In genomic region chr19:35248310-35249145, GRCh38 we compare ENCODE assay signal across 9 cellular contexts. TPM values are rescaled to one million over a fixed set of nuclear protein-coding genes. Genes with fewer than 3 reads are reported as not detected.
DNase-seq lines count a peak whose midpoint lies in the region; ATAC-seq, FAIRE-seq and TF ChIP-seq lines count a peak whose summit lies in the region.
"Had no signal": no experiment of that assay in that cellular context is flagged by ENCODE, and none has a peak within 500 bp of the region (broad histone marks: within the 10 kb centered on the region; RNA-seq: fewer than 3 reads in every experiment).

TSS of gene LSR (plus strand) at chr19:35249002. CDS start at chr19:35249023, 21 bp downstream.

- peaks cover 0 to 4% of the 10 kb centered on the region in 2 donors for H3K4me1 ChIP-seq in kidney (ENCODE audit: control insufficient read depth in 1 of 2, insufficient read depth in 1 of 2, low read depth in 1 of 2, low read length in 2 of 2)

- POLR2A ChIA-PET in RWPE1 (lab: Yijun Ruan, JAX; ENCODE audit: low non-redundant PET), result no interaction called here

- intact Hi-C loops in kidney (cut with DNase I), result no loop called here

- no peaks in the 10 kb centered on the region for H3K36me3 ChIP-seq in kidney (ENCODE audit: control insufficient read depth in 1 of 2, insufficient read depth in 2 of 2, low read length in 2 of 2)
- H3K36me3 ChIP-seq: neutrophil had no signal

- CTCF ChIA-PET in RWPE1 (lab: Yijun Ruan, JAX), result interaction anchor here (0.7 kb wide), 1 partner anchor 96 kb away, joined by 3 read pairs; no protein-coding TSS in a partner anchor

- no peaks in the 10 kb centered on the region for H3K9me3 ChIP-seq in kidney (ENCODE audit: control insufficient read depth in 1 of 2, low read length in 2 of 2)
- H3K9me3 ChIP-seq: neutrophil had no signal

- peak within 1 kb of the TSS; percentile 61 to 81 for H3K9ac ChIP-seq in kidney (ENCODE audit: low read length in 2 of 2)

- no peak for FAIRE-seq in kidney (lab: Jason Lieb, UNC)

- DNase-seq in AG20443 (ENCODE audit: low spot score), result peak; percentile 18
- peak; percentile 98 for DNase-seq in RWPE1 (ENCODE audit: low spot score)
- DNase-seq in activated naive CD8-positive, alpha-beta T cell treated with anti-CD3 and anti-CD28 coated beads, Interleukin-2, amount 50 U/mL, for 16 hours (ENCODE audit: low read depth, low spot score), result peak; percentile 44
- DNase-seq in kidney, result peak; percentile 97
- DNase-seq in stimulated activated CD4-positive, alpha-beta T cell treated with anti-CD3 and anti-CD28 coated beads, Interleukin-4, amount 100 ng/mL, for 24 hours, result peak; percentile 74
- DNase-seq in NCI-H1092 (lab: John Stamatoyannopoulos, UW), result no peak

- H3K27ac ChIP-seq in RWPE1 (peak within 1 kb of the TSS; percentile 73), kidney (ENCODE audit: low read depth in 2 of 2, low read length in 2 of 2) (peak within 1 kb of the TSS; percentile 96 to 99)
- H3K27ac ChIP-seq: neutrophil had no signal

- no peak for TF ChIP-seq CTCF in RWPE1 (conservative IDR thresholded peaks at IDR 0.05; ENCODE audit: low read depth)
- TF ChIP-seq CTCF in kidney (IDR thresholded peaks at IDR 0.05; ENCODE audit: borderline replicate concordance, extremely low read depth, insufficient read depth), result no peak

- peak within 1 kb of the TSS; percentile 79 to 84 for H3K4me3 ChIP-seq in kidney (ENCODE audit: low read length in 2 of 2)

- ATAC-seq in GM19372 (IDR thresholded peaks at IDR 0.05; ENCODE audit: low read depth, unreplicated experiment) (peak; percentile 71), HG03460 (IDR thresholded peaks at IDR 0.05; ENCODE audit: unreplicated experiment) (peak; percentile 81)

RNA-seq across cellular contexts. Expression of gene LSR, which starts in this region (rescaled TPM):
- 87.2 TPM for total RNA-seq in kidney
- polyA plus RNA-seq in kidney (ENCODE audit: insufficient read depth, low read depth, low replicate concordance), result 37.9 TPM
